In genomic region chr9:14478175-14479165, GRCh38 we compare ENCODE assay signal across 1 cellular context.
TF ChIP-seq lines count a peak whose summit lies in the region.

No MANE protein-coding gene starts in this region.

TF ChIP-seq in HEK293, 187 proteins besides CTCF, POLR2A, EP300 and RAD21 (continued from another document):
- TF ChIP-seq, protein P1, sequence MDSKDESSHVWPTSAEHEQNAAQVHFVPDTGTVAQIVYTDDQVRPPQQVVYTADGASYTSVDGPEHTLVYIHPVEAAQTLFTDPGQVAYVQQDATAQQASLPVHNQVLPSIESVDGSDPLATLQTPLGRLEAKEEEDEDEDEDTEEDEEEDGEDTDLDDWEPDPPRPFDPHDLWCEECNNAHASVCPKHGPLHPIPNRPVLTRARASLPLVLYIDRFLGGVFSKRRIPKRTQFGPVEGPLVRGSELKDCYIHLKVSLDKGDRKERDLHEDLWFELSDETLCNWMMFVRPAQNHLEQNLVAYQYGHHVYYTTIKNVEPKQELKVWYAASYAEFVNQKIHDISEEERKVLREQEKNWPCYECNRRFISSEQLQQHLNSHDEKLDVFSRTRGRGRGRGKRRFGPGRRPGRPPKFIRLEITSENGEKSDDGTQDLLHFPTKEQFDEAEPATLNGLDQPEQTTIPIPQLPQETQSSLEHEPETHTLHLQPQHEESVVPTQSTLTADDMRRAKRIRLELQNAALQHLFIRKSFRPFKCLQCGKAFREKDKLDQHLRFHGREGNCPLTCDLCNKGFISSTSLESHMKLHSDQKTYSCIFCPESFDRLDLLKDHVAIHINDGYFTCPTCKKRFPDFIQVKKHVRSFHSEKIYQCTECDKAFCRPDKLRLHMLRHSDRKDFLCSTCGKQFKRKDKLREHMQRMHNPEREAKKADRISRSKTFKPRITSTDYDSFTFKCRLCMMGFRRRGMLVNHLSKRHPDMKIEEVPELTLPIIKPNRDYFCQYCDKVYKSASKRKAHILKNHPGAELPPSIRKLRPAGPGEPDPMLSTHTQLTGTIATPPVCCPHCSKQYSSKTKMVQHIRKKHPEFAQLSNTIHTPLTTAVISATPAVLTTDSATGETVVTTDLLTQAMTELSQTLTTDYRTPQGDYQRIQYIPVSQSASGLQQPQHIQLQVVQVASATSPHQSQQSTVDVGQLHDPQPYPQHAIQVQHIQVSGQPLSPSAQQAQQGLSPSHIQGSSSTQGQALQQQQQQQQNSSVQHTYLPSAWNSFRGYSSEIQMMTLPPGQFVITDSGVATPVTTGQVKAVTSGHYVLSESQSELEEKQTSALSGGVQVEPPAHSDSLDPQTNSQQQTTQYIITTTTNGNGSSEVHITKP (tag by site-specific recombination; IDR thresholded peaks at IDR 0.05) = peak; percentile 28; the same call in 1 of the 2 replicates
- TF ChIP-seq ZNF24 (tag by site-specific recombination; IDR thresholded peaks at IDR 0.05) (no peak), KLF10 (tag by site-specific recombination; IDR thresholded peaks at IDR 0.05) (no peak), SP3 (tag by site-specific recombination; IDR thresholded peaks at IDR 0.05) (no peak), GFI1B (tag by site-specific recombination; IDR thresholded peaks at IDR 0.05) (no peak), HOXC10 (CRISPR knock-in tag; IDR thresholded peaks at IDR 0.05) (no peak), ZNF521 (tag by site-specific recombination; IDR thresholded peaks at IDR 0.05) (no peak), MZF1 (tag by site-specific recombination; IDR thresholded peaks at IDR 0.05; ENCODE audit: borderline replicate concordance) (no peak)
- TF ChIP-seq, protein P2, sequence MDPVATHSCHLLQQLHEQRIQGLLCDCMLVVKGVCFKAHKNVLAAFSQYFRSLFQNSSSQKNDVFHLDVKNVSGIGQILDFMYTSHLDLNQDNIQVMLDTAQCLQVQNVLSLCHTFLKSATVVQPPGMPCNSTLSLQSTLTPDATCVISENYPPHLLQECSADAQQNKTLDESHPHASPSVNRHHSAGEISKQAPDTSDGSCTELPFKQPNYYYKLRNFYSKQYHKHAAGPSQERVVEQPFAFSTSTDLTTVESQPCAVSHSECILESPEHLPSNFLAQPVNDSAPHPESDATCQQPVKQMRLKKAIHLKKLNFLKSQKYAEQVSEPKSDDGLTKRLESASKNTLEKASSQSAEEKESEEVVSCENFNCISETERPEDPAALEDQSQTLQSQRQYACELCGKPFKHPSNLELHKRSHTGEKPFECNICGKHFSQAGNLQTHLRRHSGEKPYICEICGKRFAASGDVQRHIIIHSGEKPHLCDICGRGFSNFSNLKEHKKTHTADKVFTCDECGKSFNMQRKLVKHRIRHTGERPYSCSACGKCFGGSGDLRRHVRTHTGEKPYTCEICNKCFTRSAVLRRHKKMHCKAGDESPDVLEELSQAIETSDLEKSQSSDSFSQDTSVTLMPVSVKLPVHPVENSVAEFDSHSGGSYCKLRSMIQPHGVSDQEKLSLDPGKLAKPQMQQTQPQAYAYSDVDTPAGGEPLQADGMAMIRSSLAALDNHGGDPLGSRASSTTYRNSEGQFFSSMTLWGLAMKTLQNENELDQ (tag by site-specific recombination; IDR thresholded peaks at IDR 0.05; ENCODE audit: low read depth) = no peak
